1 cellular context compared by ENCODE assay signal in the genomic region with DNA sequence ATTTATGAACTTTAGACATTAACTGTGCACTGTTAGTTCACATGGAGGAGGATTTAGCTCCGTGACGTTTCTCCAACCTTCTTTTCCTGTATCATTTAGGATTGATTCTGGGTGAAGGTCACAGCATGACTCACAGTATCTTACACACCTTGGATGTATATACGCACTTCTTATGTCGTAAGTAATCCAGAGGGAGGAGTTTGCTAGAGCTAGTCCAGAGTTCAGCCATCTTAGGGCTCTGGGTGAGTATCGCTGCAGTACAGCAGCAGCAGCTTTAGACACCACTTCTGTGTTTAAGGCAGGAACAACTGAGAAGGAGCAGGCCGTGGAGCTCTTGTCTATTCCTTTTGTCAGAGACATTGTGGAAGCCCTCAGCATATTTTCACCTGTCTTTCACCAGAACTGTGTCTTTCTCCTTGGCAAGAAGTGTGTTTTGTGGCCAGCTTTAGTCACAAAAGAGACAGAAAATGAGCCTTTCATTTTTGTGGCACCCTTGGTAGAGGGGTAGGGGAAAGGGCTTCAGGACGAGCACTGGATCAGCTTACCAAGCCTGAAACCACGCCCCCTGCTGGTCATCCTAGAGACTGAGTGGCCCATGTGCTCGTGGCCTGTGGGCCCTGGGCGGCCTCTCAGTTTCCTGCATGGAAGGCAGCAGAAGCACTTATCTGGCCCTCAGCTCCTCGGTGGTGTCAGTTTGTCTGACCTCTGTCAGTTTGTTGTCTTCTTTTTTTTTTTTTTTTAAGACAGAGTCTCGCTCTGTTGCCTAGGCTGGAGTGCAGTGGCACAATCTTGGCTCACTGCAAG.
TF ChIP-seq lines count a peak whose summit lies in the region.

No MANE protein-coding gene starts in this region.

TF ChIP-seq in endothelial cell of umbilical vein, 7 proteins besides CTCF, POLR2A, EP300 and RAD21 (continued from another document):
- TF ChIP-seq EZH2 (IDR thresholded peaks at IDR 0.05; ENCODE audit: borderline replicate concordance, low read depth, low read length, severe bottlenecking): no peak
- TF ChIP-seq GATA2 (IDR thresholded peaks at IDR 0.05; ENCODE audit: insufficient read depth, insufficient read length, low read depth, low read length): no peak
